Comparison of ENCODE assay signal across 32 cellular contexts in genomic region chr1:53672243-53672642, GRCh38.
"Had no signal": no experiment of that assay in that cellular context is flagged by ENCODE, and none has a peak within 500 bp of the region (broad histone marks: within the 10 kb centered on the region; RNA-seq: fewer than 3 reads in every experiment).

No MANE protein-coding gene starts in this region.

- H3K27me3 ChIP-seq: ascending aorta, breast epithelium, cardiac muscle cell, colonic mucosa had no signal

- H3K9me3 ChIP-seq: ascending aorta, breast epithelium, colonic mucosa had no signal

- H3K4me1 Mint-ChIP-seq: activated B cell treated with CpG ODN at 0.5 μM for 24 hours; activated CD8-positive, alpha-beta memory T cell treated with anti-CD3 and anti-CD28 coated beads, Interleukin-2, amount 10 ng/mL, durations not matched to agents 7 days and 5 days; activated naive CD4-positive, alpha-beta T cell treated with anti-CD3 and anti-CD28 coated beads, Interleukin-2, amount 10 ng/mL, durations not matched to agents 7 days and 5 days; activated naive CD8-positive, alpha-beta T cell treated with anti-CD3 and anti-CD28 coated beads, Interleukin-2, amount 10 ng/mL, durations not matched to agents 7 days and 5 days had no signal

- H3K36me3 ChIP-seq: ascending aorta, breast epithelium, cardiac muscle cell, colonic mucosa, WERI-Rb-1 had no signal

- DNase-seq: activated B cell treated with CpG ODN at 0.5 μM for 24 hours; activated CD4-positive, alpha-beta memory T cell treated with anti-CD3 and anti-CD28 coated beads for 36 hours; activated CD4-positive, alpha-beta T cell treated with anti-CD3 and anti-CD28 coated beads for 48 hours; activated CD4-positive, alpha-beta T cell treated with anti-CD3 and anti-CD28 coated beads, Interleukin-2, amount 50 U/mL, for 1 hour; activated CD8-positive, alpha-beta memory T cell treated with anti-CD3 and anti-CD28 coated beads, Interleukin-2, amount 10 ng/mL, durations not matched to agents 7 days and 5 days; activated CD8-positive, alpha-beta memory T cell treated with anti-CD3 and anti-CD28 coated beads, Interleukin-2, amount 50 U/mL, for 4 hours; activated CD8-positive, alpha-beta T cell treated with anti-CD3 and anti-CD28 coated beads, Interleukin-2, amount 10 ng/mL, durations not matched to agents 7 days and 5 days; activated gamma-delta T cell; activated naive CD4-positive, alpha-beta T cell; activated naive CD4-positive, alpha-beta T cell treated with anti-CD3 and anti-CD28 coated beads, Interleukin-2, amount 10 ng/mL, durations not matched to agents 7 days and 5 days; activated naive CD8-positive, alpha-beta T cell treated with anti-CD3 and anti-CD28 coated beads, Interleukin-2, amount 10 ng/mL, durations not matched to agents 7 days and 5 days; activated T-cell treated with anti-CD3 and anti-CD28 coated beads, Interleukin-2, amount 50 U/mL, for 1 hour; activated T-cell treated with anti-CD3 and anti-CD28 coated beads, Interleukin-2, amount 50 U/mL, for 72 hours; central memory CD4-positive, alpha-beta T cell; cerebellar nuclear complex; colonic mucosa; effector CD8-positive, alpha-beta T cell; endodermal cell; foreskin fibroblast; T-helper 1 cell; T-helper 17 cell; T1000; WERI-Rb-1 had no signal

- H3K27me3 Mint-ChIP-seq: activated CD4-positive, alpha-beta memory T cell treated with anti-CD3 and anti-CD28 coated beads for 36 hours; activated CD8-positive, alpha-beta memory T cell treated with anti-CD3 and anti-CD28 coated beads, Interleukin-2, amount 10 ng/mL, durations not matched to agents 7 days and 5 days had no signal

- H3K36me3 Mint-ChIP-seq: activated CD4-positive, alpha-beta memory T cell treated with anti-CD3 and anti-CD28 coated beads for 36 hours; activated CD8-positive, alpha-beta memory T cell treated with anti-CD3 and anti-CD28 coated beads, Interleukin-2, amount 10 ng/mL, durations not matched to agents 7 days and 5 days; activated naive CD4-positive, alpha-beta T cell treated with anti-CD3 and anti-CD28 coated beads, Interleukin-2, amount 10 ng/mL, durations not matched to agents 7 days and 5 days; activated naive CD4-positive, alpha-beta T cell treated with anti-CD3 and anti-CD28 coated beads, Interleukin-2, amount 50 U/mL, for 72 hours; activated naive CD8-positive, alpha-beta T cell treated with anti-CD3 and anti-CD28 coated beads, Interleukin-2, amount 10 ng/mL, durations not matched to agents 7 days and 5 days; brain had no signal

- H3K4me1 ChIP-seq: ascending aorta, breast epithelium, colonic mucosa had no signal

- FAIRE-seq: frontal cortex had no signal

- ATAC-seq: activated CD4-positive, CD25-positive, alpha-beta regulatory T cell treated with anti-CD3 and anti-CD28 coated beads, Interleukin-2, amount 50 U/mL, for 24 hours; activated CD8-positive, alpha-beta memory T cell treated with anti-CD3 and anti-CD28 coated beads, Interleukin-2, amount 10 ng/mL, durations not matched to agents 7 days and 5 days; activated CD8-positive, alpha-beta T cell treated with anti-CD3 and anti-CD28 coated beads, Interleukin-2, amount 10 ng/mL, durations not matched to agents 7 days and 5 days; activated naive CD4-positive, alpha-beta T cell treated with anti-CD3 and anti-CD28 coated beads, Interleukin-2, amount 50 U/mL, for 72 hours; activated T-cell treated with anti-CD3 and anti-CD28 coated beads, Interleukin-2, amount 50 U/mL, for 72 hours; esophagus mucosa; T-helper 17 cell had no signal

- H3K27ac ChIP-seq: ascending aorta, breast epithelium, cardiac muscle cell, colonic mucosa, WERI-Rb-1 had no signal

- H3K4me3 ChIP-seq: ascending aorta, breast epithelium, cardiac muscle cell, colonic mucosa had no signal

- H3K4me3 Mint-ChIP-seq: activated B cell treated with CpG ODN at 0.5 μM for 24 hours; activated CD4-positive, alpha-beta memory T cell treated with anti-CD3 and anti-CD28 coated beads for 36 hours; activated CD8-positive, alpha-beta memory T cell treated with anti-CD3 and anti-CD28 coated beads, Interleukin-2, amount 10 ng/mL, durations not matched to agents 7 days and 5 days; activated CD8-positive, alpha-beta T cell treated with anti-CD3 and anti-CD28 coated beads, Interleukin-2, amount 10 ng/mL, durations not matched to agents 7 days and 5 days; activated naive CD4-positive, alpha-beta T cell treated with anti-CD3 and anti-CD28 coated beads, Interleukin-2, amount 10 ng/mL, durations not matched to agents 7 days and 5 days; activated naive CD8-positive, alpha-beta T cell treated with anti-CD3 and anti-CD28 coated beads, Interleukin-2, amount 10 ng/mL, durations not matched to agents 7 days and 5 days; activated T-cell treated with anti-CD3 and anti-CD28 coated beads, Interleukin-2, amount 50 U/mL, for 72 hours; brain; endodermal cell; T-helper 17 cell; T-helper 2 cell treated with Interferon-gamma antibody and Interleukin-4, amounts not matched to agents 5 μg/mL and 100 μg/mL, for 36 hours had no signal

- H3K9me3 Mint-ChIP-seq: activated B cell treated with CpG ODN at 0.5 μM for 24 hours; activated CD4-positive, alpha-beta memory T cell treated with anti-CD3 and anti-CD28 coated beads for 36 hours; activated naive CD4-positive, alpha-beta T cell treated with anti-CD3 and anti-CD28 coated beads, Interleukin-2, amount 10 ng/mL, durations not matched to agents 7 days and 5 days; activated naive CD4-positive, alpha-beta T cell treated with anti-CD3 and anti-CD28 coated beads, Interleukin-2, amount 50 U/mL, for 72 hours; activated naive CD8-positive, alpha-beta T cell treated with anti-CD3 and anti-CD28 coated beads, Interleukin-2, amount 10 ng/mL, durations not matched to agents 7 days and 5 days; activated T-cell treated with anti-CD3 and anti-CD28 coated beads, Interleukin-2, amount 50 U/mL, for 72 hours; endodermal cell; T-helper 2 cell treated with Interferon-gamma antibody and Interleukin-4, amounts not matched to agents 5 μg/mL and 100 μg/mL, for 36 hours had no signal

- H3K27ac Mint-ChIP-seq: activated B cell treated with CpG ODN at 0.5 μM for 24 hours; activated CD4-positive, alpha-beta memory T cell treated with anti-CD3 and anti-CD28 coated beads for 36 hours; activated CD8-positive, alpha-beta memory T cell treated with anti-CD3 and anti-CD28 coated beads, Interleukin-2, amount 10 ng/mL, durations not matched to agents 7 days and 5 days; activated CD8-positive, alpha-beta T cell treated with anti-CD3 and anti-CD28 coated beads, Interleukin-2, amount 10 ng/mL, durations not matched to agents 7 days and 5 days; activated naive CD4-positive, alpha-beta T cell treated with anti-CD3 and anti-CD28 coated beads, Interleukin-2, amount 10 ng/mL, durations not matched to agents 7 days and 5 days; activated naive CD4-positive, alpha-beta T cell treated with anti-CD3 and anti-CD28 coated beads, Interleukin-2, amount 50 U/mL, for 72 hours; activated naive CD8-positive, alpha-beta T cell treated with anti-CD3 and anti-CD28 coated beads, Interleukin-2, amount 10 ng/mL, durations not matched to agents 7 days and 5 days; activated T-cell treated with anti-CD3 and anti-CD28 coated beads, Interleukin-2, amount 50 U/mL, for 72 hours; endodermal cell; T-helper 17 cell; T-helper 2 cell treated with Interferon-gamma antibody and Interleukin-4, amounts not matched to agents 5 μg/mL and 100 μg/mL, for 36 hours had no signal
